In genomic region chr15:99014066-99014802, GRCh38 we compare ENCODE assay signal across 12 cellular contexts. TPM values are rescaled to one million over a fixed set of nuclear protein-coding genes. Genes with fewer than 3 reads are reported as not detected.
DNase-seq lines count a peak whose midpoint lies in the region; TF ChIP-seq lines count a peak whose summit lies in the region.
"Not testable (repeated sequence)": the region's sequence is repeated elsewhere in the genome, so short reads cannot be mapped to it uniquely, and the experiment has no call there.
"Had no signal": no experiment of that assay in that cellular context is flagged by ENCODE, and none has a peak within 500 bp of the region (broad histone marks: within the 10 kb centered on the region; RNA-seq: fewer than 3 reads in every experiment).

No MANE protein-coding gene starts in this region.

- peaks cover 17 to 31% of the 10 kb centered on the region in 2 donors for H3K27me3 Mint-ChIP-seq in CD4-positive, alpha-beta memory T cell
- peaks cover 20% of the 10 kb centered on the region for H3K27me3 Mint-ChIP-seq in activated naive CD8-positive, alpha-beta T cell
- not testable (repeated sequence) for H3K27me3 Mint-ChIP-seq in endothelial cell (ENCODE audit: unreplicated experiment); osteocyte (ENCODE audit: unreplicated experiment)
- H3K27me3 Mint-ChIP-seq in immature natural killer cell (ENCODE audit: low read depth in 3 of 3), result peaks cover 0 to 24% (median 9%) of the 10 kb centered on the region in 3 donors

- intact Hi-C loops in CD4-positive, alpha-beta memory T cell (cut with micrococcal nuclease); tibial artery (cut with DNase I; ENCODE audit: low total_unique reads): not testable (repeated sequence)

- not testable (repeated sequence) for DNase-seq in CD4-positive, alpha-beta memory T cell; SK-N-MC (ENCODE audit: low read depth, low spot score); endothelial cell (ENCODE audit: low spot score); tibial artery
- DNase-seq in HK-2 (ENCODE audit: unreplicated experiment) (peak; percentile 21), immature natural killer cell (peak in 1 of 3 donors; percentile 4), osteocyte (ENCODE audit: extremely low spot score, unreplicated experiment) (peak; percentile 65)

- not testable (repeated sequence) for H3K27ac Mint-ChIP-seq in CD4-positive, alpha-beta memory T cell; activated naive CD8-positive, alpha-beta T cell; endothelial cell (ENCODE audit: unreplicated experiment); osteocyte (ENCODE audit: unreplicated experiment)
- H3K27ac Mint-ChIP-seq in immature natural killer cell, result peak overlapping the region in 2 of 6 donors; percentile 60 to 66

- H3K36me3 ChIP-seq in CD4-positive, alpha-beta memory T cell (ENCODE audit: insufficient read depth, low read length); SK-N-MC (ENCODE audit: insufficient read depth, low read length); tibial artery: not testable (repeated sequence)

- peak overlapping the region in 5 of 8 donors; percentile 30 to 59 (median 50) for H3K4me3 Mint-ChIP-seq in CD4-positive, alpha-beta memory T cell
- peak overlapping the region; percentile 61 for H3K4me3 Mint-ChIP-seq in activated naive CD8-positive, alpha-beta T cell
- H3K4me3 Mint-ChIP-seq in endothelial cell (ENCODE audit: unreplicated experiment), result peak overlapping the region; percentile 77
- peak overlapping the region; percentile 24 to 73 (median 69) for H3K4me3 Mint-ChIP-seq in immature natural killer cell
- H3K4me3 Mint-ChIP-seq in osteocyte (ENCODE audit: unreplicated experiment), result peak overlapping the region; percentile 71

- H3K9me3 ChIP-seq in CD4-positive, alpha-beta memory T cell (ENCODE audit: control insufficient read depth in 1 of 2, low read length in 2 of 2); SK-N-MC (ENCODE audit: low read depth, low read length); tibial artery: not testable (repeated sequence)

- H3K4me1 Mint-ChIP-seq in CD4-positive, alpha-beta memory T cell; activated naive CD8-positive, alpha-beta T cell (ENCODE audit: low read depth); immature natural killer cell: not testable (repeated sequence)
- H3K4me1 Mint-ChIP-seq in endothelial cell (ENCODE audit: unreplicated experiment) (peaks cover 22% of the 10 kb centered on the region), osteocyte (ENCODE audit: unreplicated experiment) (peaks cover 39% of the 10 kb centered on the region)

- TF ChIP-seq CTCF in endothelial cell (IDR thresholded peaks at IDR 0.05; ENCODE audit: unreplicated experiment); osteocyte (IDR thresholded peaks at IDR 0.05); tibial artery (IDR thresholded peaks at IDR 0.05): not testable (repeated sequence)

- not testable (repeated sequence) for H3K9me3 Mint-ChIP-seq in CD4-positive, alpha-beta memory T cell; activated naive CD8-positive, alpha-beta T cell (ENCODE audit: low read depth); endothelial cell (ENCODE audit: unreplicated experiment); immature natural killer cell; osteocyte (ENCODE audit: unreplicated experiment)

- POLR2A ChIA-PET in CD4-positive, alpha-beta memory T cell (lab: Charles Lee; ENCODE audit: partially characterized antibody), result not testable (repeated sequence)

- not testable (repeated sequence) for H3K27ac ChIP-seq in CD4-positive, alpha-beta memory T cell (ENCODE audit: low read depth, low read length); SK-N-MC
- peak overlapping the region; percentile 66 to 74 for H3K27ac ChIP-seq in tibial artery

- not testable (repeated sequence) for H3K9ac ChIP-seq in SK-N-MC (ENCODE audit: insufficient read length)

- CTCF ChIA-PET in CD4-positive, alpha-beta memory T cell (lab: Charles Lee; ENCODE audit: partially characterized antibody), result not testable (repeated sequence)

- H3K27me3 ChIP-seq in CD4-positive, alpha-beta memory T cell (ENCODE audit: insufficient read depth, low read length); tibial artery: not testable (repeated sequence)

- not testable (repeated sequence) for H3K36me3 Mint-ChIP-seq in CD4-positive, alpha-beta memory T cell; activated naive CD8-positive, alpha-beta T cell; endothelial cell (ENCODE audit: low read depth, unreplicated experiment); immature natural killer cell; osteocyte (ENCODE audit: unreplicated experiment)

- H3K4me3 ChIP-seq in CD4-positive, alpha-beta memory T cell (ENCODE audit: low read length in 2 of 2), result not testable (repeated sequence)
- H3K4me3 ChIP-seq in SK-N-MC (peak overlapping the region; percentile 81), tibial artery (peak overlapping the region; percentile 58 to 61)

- H3K4me1 ChIP-seq in CD4-positive, alpha-beta memory T cell (ENCODE audit: insufficient read depth, low read length), result not testable (repeated sequence)
- H3K4me1 ChIP-seq in tibial artery, result peaks cover 0 to 18% (median 4%) of the 10 kb centered on the region in 4 donors

RNA-seq across cellular contexts. Expression of gene PGPEP1L, which starts 6.6 kb away (rescaled TPM):
- not detected for total RNA-seq in CD4-positive, alpha-beta memory T cell
- polyA plus RNA-seq in CD4-positive, alpha-beta memory T cell, result not detected
- total RNA-seq in endothelial cell (ENCODE audit: unreplicated experiment), result not detected
- polyA plus RNA-seq in immature natural killer cell, result not detected
- total RNA-seq in osteocyte, result not detected in 2 replicates
- total RNA-seq: OCI-LY7; pulmonary artery endothelial cell; T-helper 2 cell treated with Interferon-gamma antibody and Interleukin-4, amounts not matched to agents 100 ng/mL and 5 ng/mL, for 36 hours; ureter had no signal
